In the genomic region with DNA sequence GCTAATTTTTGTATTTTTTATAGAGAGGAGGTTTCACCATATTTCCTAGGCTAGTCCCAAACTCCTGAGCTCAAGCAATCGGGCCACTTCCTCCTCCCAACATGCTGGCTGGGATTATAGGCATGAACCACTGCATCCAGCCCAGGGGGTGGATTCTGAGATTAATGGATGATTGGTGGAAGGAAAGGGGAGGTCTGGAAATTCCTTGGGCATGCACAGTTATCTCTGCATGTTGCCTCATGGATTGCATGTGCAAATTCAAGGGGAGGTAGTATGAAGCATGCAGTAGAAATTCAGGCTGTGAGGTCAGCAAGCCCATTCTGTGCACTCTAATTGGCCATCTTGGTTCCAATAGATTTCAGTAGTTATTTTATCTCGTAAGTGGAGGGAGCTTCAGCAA, we compare ENCODE assay signal across 34 cellular contexts.
"Had no signal": no experiment of that assay in that cellular context is flagged by ENCODE, and none has a peak within 500 bp of the region (broad histone marks: within the 10 kb centered on the region; RNA-seq: fewer than 3 reads in every experiment).

No MANE protein-coding gene starts in this region.

- H3K27ac ChIP-seq: brain microvascular endothelial cell, epithelial cell of prostate, esophagus squamous epithelium, gastroesophageal sphincter, heart right ventricle, WERI-Rb-1 had no signal

- DNase-seq: activated B cell treated with CpG ODN at 0.5 μM for 24 hours; activated CD4-positive, alpha-beta memory T cell treated with anti-CD3 and anti-CD28 coated beads for 36 hours; activated CD4-positive, alpha-beta T cell treated with anti-CD3 and anti-CD28 coated beads for 48 hours; activated CD8-positive, alpha-beta memory T cell treated with anti-CD3 and anti-CD28 coated beads, Interleukin-2, amount 10 ng/mL, durations not matched to agents 7 days and 5 days; activated CD8-positive, alpha-beta memory T cell treated with anti-CD3 and anti-CD28 coated beads, Interleukin-2, amount 50 U/mL, for 4 hours; activated CD8-positive, alpha-beta T cell treated with anti-CD3 and anti-CD28 coated beads, Interleukin-2, amount 10 ng/mL, durations not matched to agents 7 days and 5 days; activated effector memory CD4-positive, alpha-beta T cell treated with anti-CD3 and anti-CD28 coated beads, Interleukin-2, amount 50 U/mL, for 16 hours; activated naive CD4-positive, alpha-beta T cell; activated naive CD4-positive, alpha-beta T cell treated with anti-CD3 and anti-CD28 coated beads, Interleukin-2, amount 10 ng/mL, durations not matched to agents 7 days and 5 days; activated naive CD8-positive, alpha-beta T cell treated with anti-CD3 and anti-CD28 coated beads, Interleukin-2, amount 10 ng/mL, durations not matched to agents 7 days and 5 days; activated T-cell treated with anti-CD3 and anti-CD28 coated beads, Interleukin-2, amount 50 U/mL, for 1 hour; activated T-cell treated with anti-CD3 and anti-CD28 coated beads, Interleukin-2, amount 50 U/mL, for 48 hours; amniotic stem cell; anterior cingulate cortex; brain microvascular endothelial cell; cortex of kidney; dermis blood vessel endothelial cell; effector CD8-positive, alpha-beta T cell; esophagus squamous epithelium; foreskin melanocyte; heart right ventricle; T-helper 1 cell; T-helper 17 cell; T1000; WERI-Rb-1 had no signal

- H3K36me3 ChIP-seq: brain microvascular endothelial cell, esophagus squamous epithelium, gastroesophageal sphincter, heart right ventricle, WERI-Rb-1 had no signal

- H3K4me1 ChIP-seq: esophagus squamous epithelium had no signal

- H3K9me3 ChIP-seq: esophagus squamous epithelium, gastroesophageal sphincter, heart right ventricle had no signal

- ATAC-seq: activated CD4-positive, CD25-positive, alpha-beta regulatory T cell treated with anti-CD3 and anti-CD28 coated beads, Interleukin-2, amount 50 U/mL, for 24 hours; activated CD8-positive, alpha-beta memory T cell treated with anti-CD3 and anti-CD28 coated beads, Interleukin-2, amount 10 ng/mL, durations not matched to agents 7 days and 5 days; activated CD8-positive, alpha-beta T cell treated with anti-CD3 and anti-CD28 coated beads, Interleukin-2, amount 10 ng/mL, durations not matched to agents 7 days and 5 days; activated naive CD4-positive, alpha-beta T cell treated with anti-CD3 and anti-CD28 coated beads, Interleukin-2, amount 50 U/mL, for 72 hours; gastroesophageal sphincter; heart right ventricle; T-helper 17 cell had no signal

- FAIRE-seq: astrocyte, bronchial epithelial cell, colon, endometrium, endothelial cell of umbilical vein had no signal

- H3K4me3 ChIP-seq: esophagus squamous epithelium, gastroesophageal sphincter, heart right ventricle had no signal

- H3K27me3 ChIP-seq: brain microvascular endothelial cell, esophagus squamous epithelium, gastroesophageal sphincter, heart right ventricle had no signal
